In genomic region chr19:7293795-7294570, GRCh38 we compare ENCODE assay signal across 1 cellular context.
A peak's percentile ranks its signal among the peaks of the same experiment; 100 is the strongest.
TF ChIP-seq lines count a peak whose summit lies in the region.

INSR (minus strand) TSS chr19:7294414; CDS start chr19:7293891, 523 bp downstream.

TF ChIP-seq in K562, 482 proteins besides CTCF, POLR2A, EP300 and RAD21 (continued from another document):
- TF ChIP-seq, protein P1, sequence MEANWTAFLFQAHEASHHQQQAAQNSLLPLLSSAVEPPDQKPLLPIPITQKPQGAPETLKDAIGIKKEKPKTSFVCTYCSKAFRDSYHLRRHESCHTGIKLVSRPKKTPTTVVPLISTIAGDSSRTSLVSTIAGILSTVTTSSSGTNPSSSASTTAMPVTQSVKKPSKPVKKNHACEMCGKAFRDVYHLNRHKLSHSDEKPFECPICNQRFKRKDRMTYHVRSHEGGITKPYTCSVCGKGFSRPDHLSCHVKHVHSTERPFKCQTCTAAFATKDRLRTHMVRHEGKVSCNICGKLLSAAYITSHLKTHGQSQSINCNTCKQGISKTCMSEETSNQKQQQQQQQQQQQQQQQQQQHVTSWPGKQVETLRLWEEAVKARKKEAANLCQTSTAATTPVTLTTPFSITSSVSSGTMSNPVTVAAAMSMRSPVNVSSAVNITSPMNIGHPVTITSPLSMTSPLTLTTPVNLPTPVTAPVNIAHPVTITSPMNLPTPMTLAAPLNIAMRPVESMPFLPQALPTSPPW (CRISPR knock-in tag; IDR thresholded peaks at IDR 0.05), result peak; percentile 74
- TF ChIP-seq E2F6 (IDR thresholded peaks at IDR 0.05; ENCODE audit: borderline replicate concordance in 1 of 2, extremely low read depth in 1 of 2, insufficient read depth in 1 of 2, insufficient read length in 1 of 2, low read depth in 1 of 2, low read length in 1 of 2, poor library complexity in 1 of 2, severe bottlenecking in 1 of 2) (peak in 1 of 2 experiments; percentile 73), ZNF212 (CRISPR knock-in tag; IDR thresholded peaks at IDR 0.05) (no peak)
TF ChIP-seq in K562: peak in this region for 28.
